20 cellular contexts compared by ENCODE assay signal in genomic region chr12:91542048-91542447, GRCh38.
DNase-seq lines count a peak whose midpoint lies in the region; ATAC-seq and TF ChIP-seq lines count a peak whose summit lies in the region.
"Had no signal": no experiment of that assay in that cellular context is flagged by ENCODE, and none has a peak within 500 bp of the region (broad histone marks: within the 10 kb centered on the region; RNA-seq: fewer than 3 reads in every experiment).

No MANE protein-coding gene starts in this region.

- H3F3A ChIP-seq in GM23338 (replicated peaks; ENCODE audit: low read depth): no peaks in the 10 kb centered on the region

- no peaks in the 10 kb centered on the region for H3K27me3 ChIP-seq in GM23338 (ENCODE audit: insufficient read depth)
- no peaks in the 10 kb centered on the region for H3K27me3 ChIP-seq in upper lobe of left lung
- H3K27me3 ChIP-seq: MG63 had no signal

- H3K27ac ChIP-seq in GM23338 (ENCODE audit: low read depth): no peak overlapping the region
- no peak overlapping the region for H3K27ac ChIP-seq in upper lobe of left lung

- H3K4me1 Mint-ChIP-seq in GM23338: no peaks in the 10 kb centered on the region
- H3K4me1 Mint-ChIP-seq: CD4-positive, alpha-beta memory T cell had no signal

- no peak overlapping the region for H3K4me2 ChIP-seq in GM23338
- H3K4me2 ChIP-seq: SK-N-SH had no signal

- H3K27me3 Mint-ChIP-seq in GM23338 (ENCODE audit: insufficient read depth, low read depth, poor library complexity): no peaks in the 10 kb centered on the region

- TF ChIP-seq POLR2A in upper lobe of left lung (IDR thresholded peaks at IDR 0.05): no peak

- peak; percentile 64 for DNase-seq in NCI-H748 (lab: John Stamatoyannopoulos, UW; ENCODE audit: unreplicated experiment)
- no peak for DNase-seq in NCI-H748 treated with DMSO at 0.1 percent for 48 hours (lab: John Stamatoyannopoulos, UW)
- DNase-seq in NCI-H2171 (lab: John Stamatoyannopoulos, UW): peak; percentile 25
- DNase-seq in ecto neural progenitor cell (ENCODE audit: low spot score): peak; percentile 39
- peak; percentile 8 for DNase-seq in retina
- DNase-seq in GM23338 (ENCODE audit: low spot score): no peak
- no peak for DNase-seq in upper lobe of left lung
- DNase-seq: C1 segment of cervical spinal cord; CD4-positive, alpha-beta memory T cell; COR-L47; IMR-90; KG1; MG63; NCI-H187 treated with DMSO at 0.1 percent for 48 hours; NCI-H2107; NCI-H526; SIG-M5; SK-N-SH; SW 1271 had no signal

- H3K9me2 ChIP-seq in GM23338 (ENCODE audit: insufficient read depth): peaks cover 10% of the 10 kb centered on the region; the same call in 1 of the 2 replicates
- H3K9me2 ChIP-seq: SK-N-SH had no signal

- no peaks in the 10 kb centered on the region for H3K79me2 ChIP-seq in GM23338 (replicated peaks; ENCODE audit: insufficient read depth)

- H3K27ac Mint-ChIP-seq in GM23338: no peak overlapping the region
- H3K27ac Mint-ChIP-seq: CD4-positive, alpha-beta memory T cell; T-helper 1 cell treated with Interleukin-12 subunit alpha and Interleukin-12 subunit beta and Interleukin-4 antibody, amounts not matched to agents 30 μg/mL and 1 μg/mL, for 36 hours had no signal

- WGBS in upper lobe of left lung, 2 donors: 61 to 86% methylated on average over 1 of the region's 1 CpG

- no peak overlapping the region for H3K4me3 Mint-ChIP-seq in GM23338
- H3K4me3 Mint-ChIP-seq: CD4-positive, alpha-beta memory T cell; T-helper 1 cell treated with Interleukin-12 subunit alpha and Interleukin-12 subunit beta and Interleukin-4 antibody, amounts not matched to agents 30 μg/mL and 1 μg/mL, for 36 hours had no signal

- TF ChIP-seq CTCF in GM23338 (conservative IDR thresholded peaks at IDR 0.05; ENCODE audit: low read depth in 2 of 2) (no peak), upper lobe of left lung (IDR thresholded peaks at IDR 0.05) (no peak)

- no peaks in the 10 kb centered on the region; the same call in 2 of the 3 replicates for H3K9me3 Mint-ChIP-seq in GM23338

- H2AFZ ChIP-seq in GM23338: no peak overlapping the region

- H3K36me3 ChIP-seq in GM23338 (ENCODE audit: insufficient read depth) (no peaks in the 10 kb centered on the region), upper lobe of left lung (no peaks in the 10 kb centered on the region)
- H3K36me3 ChIP-seq: MG63 had no signal

- no peak for TF ChIP-seq EP300 in upper lobe of left lung (IDR thresholded peaks at IDR 0.05)

- no peaks in the 10 kb centered on the region; the same call in 2 of the 3 replicates for H3K36me3 Mint-ChIP-seq in GM23338 (ENCODE audit: low read depth)

- no peaks in the 10 kb centered on the region for H3K9me3 ChIP-seq in upper lobe of left lung
- H3K9me3 ChIP-seq: SK-N-SH had no signal

- 0 out of 2 replicates have a peak, but pooled peaks cover 6% of the 10 kb centered on the region for H3K4me1 ChIP-seq in GM23338 (ENCODE audit: insufficient read depth)
- no peaks in the 10 kb centered on the region for H3K4me1 ChIP-seq in upper lobe of left lung

- no peaks in the 10 kb centered on the region for H4K20me1 ChIP-seq in GM23338 (replicated peaks; ENCODE audit: insufficient read depth)

- no peak for ATAC-seq in GM23338
- no peak for ATAC-seq in upper lobe of left lung (ENCODE audit: low FRiP score in 2 of 2)

- H3K4me3 ChIP-seq in GM23338 (no peak overlapping the region), upper lobe of left lung (no peak overlapping the region)
- H3K4me3 ChIP-seq: MG63 had no signal

TF ChIP-seq in GM23338, 12 proteins besides CTCF, POLR2A, EP300 and RAD21:
- TF ChIP-seq JUNB (IDR thresholded peaks at IDR 0.05; ENCODE audit: unreplicated experiment): no peak
- TF ChIP-seq, protein P1, sequence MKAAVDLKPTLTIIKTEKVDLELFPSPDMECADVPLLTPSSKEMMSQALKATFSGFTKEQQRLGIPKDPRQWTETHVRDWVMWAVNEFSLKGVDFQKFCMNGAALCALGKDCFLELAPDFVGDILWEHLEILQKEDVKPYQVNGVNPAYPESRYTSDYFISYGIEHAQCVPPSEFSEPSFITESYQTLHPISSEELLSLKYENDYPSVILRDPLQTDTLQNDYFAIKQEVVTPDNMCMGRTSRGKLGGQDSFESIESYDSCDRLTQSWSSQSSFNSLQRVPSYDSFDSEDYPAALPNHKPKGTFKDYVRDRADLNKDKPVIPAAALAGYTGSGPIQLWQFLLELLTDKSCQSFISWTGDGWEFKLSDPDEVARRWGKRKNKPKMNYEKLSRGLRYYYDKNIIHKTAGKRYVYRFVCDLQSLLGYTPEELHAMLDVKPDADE (IDR thresholded peaks at IDR 0.05): no peak
- TF ChIP-seq ZNF114 (CRISPR knock-in tag; IDR thresholded peaks at IDR 0.05): no peak
- TF ChIP-seq ZNF462 (CRISPR knock-in tag; IDR thresholded peaks at IDR 0.05): no peak
- no peak for TF ChIP-seq ZNF331 (CRISPR knock-in tag; IDR thresholded peaks at IDR 0.05; ENCODE audit: low read depth)
- no peak for TF ChIP-seq STAT1 (IDR thresholded peaks at IDR 0.05; ENCODE audit: unreplicated experiment)
- TF ChIP-seq EZH2 (IDR thresholded peaks at IDR 0.05; ENCODE audit: low read depth, unreplicated experiment): no peak
- no peak for TF ChIP-seq POLR2AphosphoS5 (IDR thresholded peaks at IDR 0.05; ENCODE audit: low read depth)
- TF ChIP-seq CREB1 (CRISPR knock-in tag; IDR thresholded peaks at IDR 0.05; ENCODE audit: low read depth): no peak

Comparison
In these comparisons a context has a peak if more than half of its experiments do, and no peak if none do; other contexts are left out.
1. DNase-seq: peak in NCI-H748 (single experiment), NCI-H2171 (single experiment), ecto neural progenitor cell (single experiment) and retina (single experiment); none in NCI-H748 treated with DMSO at 0.1 percent for 48 hours (single experiment), GM23338 (single experiment) and upper lobe of left lung (0 of 2).